6 cellular contexts compared by ENCODE assay signal in genomic region chr12:126855768-126856167, GRCh38.
"Had no signal": no experiment of that assay in that cellular context is flagged by ENCODE, and none has a peak within 500 bp of the region (broad histone marks: within the 10 kb centered on the region; RNA-seq: fewer than 3 reads in every experiment).

No MANE protein-coding gene starts in this region.

- H3K4me3 ChIP-seq: K562 had no signal

- H3K4me1 Mint-ChIP-seq: IgD-negative memory B cell had no signal

- H3K4me3 Mint-ChIP-seq: IgD-negative memory B cell had no signal

- H3K27ac Mint-ChIP-seq: IgD-negative memory B cell had no signal

- DNase-seq: IMR-90, KBM-7 had no signal

- ATAC-seq: HepG2, K562 had no signal

- H3K27ac ChIP-seq: HL-60 had no signal

- H3K36me3 Mint-ChIP-seq: IgD-negative memory B cell had no signal

- H3K27me3 Mint-ChIP-seq: IgD-negative memory B cell had no signal
